Comparison of ENCODE assay signal across 28 cellular contexts in the genomic region with DNA sequence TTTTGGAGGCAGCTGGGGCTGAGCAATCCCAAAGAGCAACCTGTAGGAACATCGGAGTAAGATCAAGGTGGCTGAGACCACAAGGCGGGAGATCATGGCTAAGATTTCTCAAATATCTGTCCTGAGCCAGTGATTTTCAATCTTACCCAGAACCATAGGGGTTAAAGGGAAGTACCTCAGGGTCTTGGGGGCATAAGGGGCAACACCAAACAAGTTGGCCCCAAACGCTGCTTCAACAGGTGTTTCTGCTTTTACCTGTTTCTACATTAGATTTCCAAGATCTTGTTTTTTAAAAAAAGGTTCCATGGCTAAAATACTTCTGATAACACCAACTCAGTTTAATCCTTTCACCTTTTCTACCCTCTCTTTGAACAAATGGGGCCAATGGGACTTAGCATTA. TPM values are rescaled to one million over a fixed set of nuclear protein-coding genes. Genes with fewer than 3 reads are reported as not detected.
DNase-seq lines count a peak whose midpoint lies in the region; ATAC-seq, FAIRE-seq and TF ChIP-seq lines count a peak whose summit lies in the region.
"Had no signal": no experiment of that assay in that cellular context is flagged by ENCODE, and none has a peak within 500 bp of the region (broad histone marks: within the 10 kb centered on the region; RNA-seq: fewer than 3 reads in every experiment).

No MANE protein-coding gene starts in this region.

- H3K4me1 Mint-ChIP-seq in activated naive CD8-positive, alpha-beta T cell treated with anti-CD3 and anti-CD28 coated beads for 36 hours, result peaks cover 26% of the 10 kb centered on the region
- peaks cover 30% of the 10 kb centered on the region for H3K4me1 Mint-ChIP-seq in activated naive CD8-positive, alpha-beta T cell treated with anti-CD3 and anti-CD28 coated beads, Interleukin-2, amount 50 U/mL, for 24 hours
- peaks cover 26% of the 10 kb centered on the region for H3K4me1 Mint-ChIP-seq in neural crest cell

- H3K27me3 ChIP-seq in K562 (ENCODE audit: control insufficient read depth in 2 of 2, insufficient read depth in 2 of 2, low read length in 2 of 2), result no peaks in the 10 kb centered on the region
- H3K27me3 ChIP-seq: BE2C; BLaER1 treated with 17β-estradiol and CSF1 and Interleukin-3, amounts not matched to agents 10 nM and 100 nM had no signal

- no peak for TF ChIP-seq RAD21 in K562 (CRISPR knock-in tag; conservative IDR thresholded peaks at IDR 0.05 in 1 of 2, IDR thresholded peaks at IDR 0.05 in 1 of 2)

- TF ChIP-seq POLR2A in K562 (conservative IDR thresholded peaks at IDR 0.05) (no peak), erythroblast (IDR thresholded peaks at IDR 0.05; ENCODE audit: low read length) (no peak)

- peak overlapping the region; percentile 10 for H3K27ac Mint-ChIP-seq in activated naive CD8-positive, alpha-beta T cell treated with anti-CD3 and anti-CD28 coated beads for 36 hours
- no peak overlapping the region for H3K27ac Mint-ChIP-seq in activated naive CD8-positive, alpha-beta T cell treated with anti-CD3 and anti-CD28 coated beads, Interleukin-2, amount 50 U/mL, for 24 hours
- H3K27ac Mint-ChIP-seq in neural crest cell (ENCODE audit: unreplicated experiment), result no peak overlapping the region

- H3K9me3 ChIP-seq in K562 (replicated peaks; ENCODE audit: control insufficient read depth, insufficient read depth, low read depth, low read length), result no peaks in the 10 kb centered on the region
- H3K9me3 ChIP-seq: A549; BE2C; BLaER1 treated with 17β-estradiol and CSF1 and Interleukin-3, amounts not matched to agents 10 nM and 100 nM had no signal

- CTCF ChIA-PET in K562 (lab: Yijun Ruan, JAX; ENCODE audit: low intra/inter-chr PET ratio), result no interaction called here

- H3K27me3 Mint-ChIP-seq in activated naive CD8-positive, alpha-beta T cell treated with anti-CD3 and anti-CD28 coated beads for 36 hours, result no peaks in the 10 kb centered on the region
- no peaks in the 10 kb centered on the region for H3K27me3 Mint-ChIP-seq in activated naive CD8-positive, alpha-beta T cell treated with anti-CD3 and anti-CD28 coated beads, Interleukin-2, amount 50 U/mL, for 24 hours
- no peaks in the 10 kb centered on the region for H3K27me3 Mint-ChIP-seq in neural crest cell (ENCODE audit: low read depth)
- H3K27me3 Mint-ChIP-seq: CD4-positive, alpha-beta memory T cell had no signal

- DNase-seq in activated naive CD8-positive, alpha-beta T cell treated with anti-CD3 and anti-CD28 coated beads for 36 hours, result no peak
- no peak for DNase-seq in activated naive CD8-positive, alpha-beta T cell treated with anti-CD3 and anti-CD28 coated beads, Interleukin-2, amount 50 U/mL, for 24 hours
- DNase-seq in K562 (ENCODE audit: extremely low read depth in 1 of 4, low spot score in 3 of 4), result no peak
- DNase-seq in neural crest cell (ENCODE audit: low read depth, low spot score), result no peak
- no peak for DNase-seq in erythroblast (lab: John Stamatoyannopoulos, UW)
- DNase-seq in GM19238 (ENCODE audit: insufficient read length, low spot score), result no peak
- DNase-seq in NCI-H345 treated with DMSO at 0.1 percent for 48 hours (lab: John Stamatoyannopoulos, UW; ENCODE audit: unreplicated experiment), result no peak
- DNase-seq: 8988T; ACHN; AML-193; BE2C; Calu3; CD4-positive, alpha-beta memory T cell; COR-L47; DMS53; DMS79 treated with DMSO at 0.1 percent for 48 hours; GF-D8; GM23248; H7; HCEC 1CT had no signal

- no peaks in the 10 kb centered on the region for H3K9me3 Mint-ChIP-seq in activated naive CD8-positive, alpha-beta T cell treated with anti-CD3 and anti-CD28 coated beads for 36 hours
- no peaks in the 10 kb centered on the region for H3K9me3 Mint-ChIP-seq in activated naive CD8-positive, alpha-beta T cell treated with anti-CD3 and anti-CD28 coated beads, Interleukin-2, amount 50 U/mL, for 24 hours
- H3K9me3 Mint-ChIP-seq in neural crest cell, result no peaks in the 10 kb centered on the region
- H3K9me3 Mint-ChIP-seq: CD14-positive monocyte; CD4-positive, alpha-beta memory T cell had no signal

- no TSS peak for BruUV-seq in K562 (replicated peaks; lab: Mats Ljungman, UMichigan)

- no peak overlapping the region for H3K4me3 ChIP-seq in K562
- H3K4me3 ChIP-seq: A549; BLaER1 treated with 17β-estradiol and CSF1 and Interleukin-3, amounts not matched to agents 10 nM and 100 nM; GM23248 had no signal

- 90% methylated on average over 3 of the region's 3 CpGs for whole genome bisulfite sequencing in K562 (ENCODE audit: insufficient coverage, low coverage, missing lambda C conversion rate)

- H3K4me3 Mint-ChIP-seq in activated naive CD8-positive, alpha-beta T cell treated with anti-CD3 and anti-CD28 coated beads for 36 hours, result no peak overlapping the region
- H3K4me3 Mint-ChIP-seq in activated naive CD8-positive, alpha-beta T cell treated with anti-CD3 and anti-CD28 coated beads, Interleukin-2, amount 50 U/mL, for 24 hours, result no peak overlapping the region
- H3K4me3 Mint-ChIP-seq in neural crest cell, result peak overlapping the region; percentile 13
- H3K4me3 Mint-ChIP-seq: CD14-positive monocyte had no signal

- no peak for TF ChIP-seq CTCF in K562 (IDR thresholded peaks at IDR 0.05 in 2 of 3, conservative IDR thresholded peaks at IDR 0.05 in 1 of 3; ENCODE audit: insufficient read depth in 2 of 3, low read depth in 1 of 3, low read length in 3 of 3)
- TF ChIP-seq CTCF in neural crest cell (conservative IDR thresholded peaks at IDR 0.05), result no peak

- peaks cover 70% of the 10 kb centered on the region for H3K36me3 ChIP-seq in K562 (ENCODE audit: control insufficient read depth, insufficient read depth, low read length)

- peaks cover 3% of the 10 kb centered on the region; the same call in 2 of the 3 replicates for H3K79me2 ChIP-seq in K562 (ENCODE audit: control insufficient read depth, insufficient read depth, low read length)

- no peak for FAIRE-seq in K562 (lab: Jason Lieb, UNC)
- FAIRE-seq: A549, GM12891, GM18507, H1 had no signal

- peaks cover 13% of the 10 kb centered on the region for H3K36me3 Mint-ChIP-seq in activated naive CD8-positive, alpha-beta T cell treated with anti-CD3 and anti-CD28 coated beads for 36 hours
- peaks cover 47% of the 10 kb centered on the region for H3K36me3 Mint-ChIP-seq in activated naive CD8-positive, alpha-beta T cell treated with anti-CD3 and anti-CD28 coated beads, Interleukin-2, amount 50 U/mL, for 24 hours (ENCODE audit: low read depth)
- H3K36me3 Mint-ChIP-seq in neural crest cell (ENCODE audit: low read depth), result peaks cover 14% of the 10 kb centered on the region

- no peak overlapping the region; a peak in 1 of 4 replicates for H3K9ac ChIP-seq in K562 (ENCODE audit: insufficient read depth in 1 of 2, low read depth in 2 of 2, low read length in 2 of 2)
- H3K9ac ChIP-seq: BLaER1 treated with 17β-estradiol and CSF1 and Interleukin-3, amounts not matched to agents 10 nM and 100 nM; GM23248 had no signal

- in situ Hi-C loops in K562 (cut with MboI), result no loop called here

- TF ChIP-seq EP300 in K562 (IDR thresholded peaks at IDR 0.05; ENCODE audit: low read length), result no peak

- H3K4me2 ChIP-seq in K562 (ENCODE audit: insufficient read depth, low read length), result no peak overlapping the region
- H3K4me2 ChIP-seq: A549; BLaER1 treated with 17β-estradiol and CSF1 and Interleukin-3, amounts not matched to agents 10 nM and 100 nM had no signal

- intact Hi-C loops in K562 (cut with micrococcal nuclease), result no loop called here

- no peak for ATAC-seq in activated naive CD8-positive, alpha-beta T cell treated with anti-CD3 and anti-CD28 coated beads, Interleukin-2, amount 50 U/mL, for 24 hours
- ATAC-seq in K562, result no peak

- H4K20me1 ChIP-seq in K562 (replicated peaks; ENCODE audit: control insufficient read depth, insufficient read depth, low read length), result peaks cover 4% of the 10 kb centered on the region

- no peak overlapping the region for H2AFZ ChIP-seq in K562 (ENCODE audit: low read depth, low read length)
- H2AFZ ChIP-seq: GM23248 had no signal

- no peaks in the 10 kb centered on the region for H3K9me1 ChIP-seq in K562 (ENCODE audit: control insufficient read depth, insufficient read depth, low read length)

- no peak overlapping the region for H3K27ac ChIP-seq in K562 (ENCODE audit: extremely low read depth, low read depth, low read length)
- H3K27ac ChIP-seq: A549; BLaER1 treated with 17β-estradiol and CSF1 and Interleukin-3, amounts not matched to agents 10 nM and 100 nM; GM23248 had no signal

- POLR2A ChIA-PET in K562 (lab: Yijun Ruan, JAX), result interaction anchor here (0.6 to 1.6 kb wide), 5 partner anchors 9 to 69 kb away, joined by 3 to 6 read pairs (median 3); no protein-coding TSS in a partner anchor

- peaks cover 13 to 22% of the 10 kb centered on the region in 2 experiments; a peak in 4 of 5 replicates for H3K4me1 ChIP-seq in K562 (replicated peaks in 1 of 2; ENCODE audit: control insufficient read depth in 2 of 2, insufficient read depth in 2 of 2, low read length in 2 of 2)
- H3K4me1 ChIP-seq: BE2C had no signal

RNA-seq across cellular contexts. Expression of gene UNC119, which starts 2.6 kb away (rescaled TPM):
- total RNA-seq in activated naive CD8-positive, alpha-beta T cell treated with anti-CD3 and anti-CD28 coated beads for 36 hours, result 10 to 100 TPM; 31.5 to 34.3 TPM
- 28.5 and 62.9 TPM in 2 replicates for total RNA-seq in K562 (2011; cell fraction: chromatin; rRNA removed; ENCODE audit: low replicate concordance)
- 57.0 and 57.2 TPM in 2 replicates for total RNA-seq in K562 (2011; cell fraction: nucleolus; rRNA removed)
- 50.3 and 52.8 TPM in 2 replicates for total RNA-seq in K562 (2011; cell fraction: nucleoplasm; rRNA removed)
- total RNA-seq in K562 (2014; rRNA removed), result 32.0 and 42.0 TPM in 2 replicates
- total RNA-seq in K562 (2014; rRNA removed; fragmentation: Illumina TruSeq; extraction: Trizol), result 7.0 and 8.9 TPM in 2 replicates
- 15.7 and 15.9 TPM in 2 replicates for total RNA-seq in K562 (2015; rRNA removed; fragmentation: Illumina TruSeq; extraction: Trizol)
- total RNA-seq in K562 (2021), result 16.3 and 21.1 TPM in 2 replicates
- polyA plus RNA-seq in K562 (2011; rRNA removed), result 47.7 and 62.5 TPM in 2 replicates
- polyA plus RNA-seq in K562 (2011; cell fraction: cytosol; rRNA removed), result 41.8 and 64.9 TPM in 2 replicates
- 114 and 146 TPM in 2 replicates for polyA plus RNA-seq in K562 (2011; cell fraction: nucleus; rRNA removed)
- polyA plus RNA-seq in K562 (2012), result 12.8 and 25.6 TPM in 2 replicates
- polyA plus RNA-seq in K562 (2014; fragmentation: Illumina TruSeq; extraction: Trizol), result 18.5 and 21.5 TPM in 2 replicates
- polyA plus RNA-seq in K562 (2014; fragmentation: Nextera tagmentation; extraction: Ambion mirVana), result 1 to 10 TPM in 1 of 2 experiments, under 1 TPM in 1; 0.37 to 1.0 TPM
- polyA plus RNA-seq in K562 (2014; rRNA removed), result 29.1 and 29.6 TPM in 2 replicates
- polyA minus RNA-seq in K562 (2011; rRNA and poly(A)+ RNA removed), result 6.9 and 11.3 TPM in 2 replicates
- polyA minus RNA-seq in K562 (2011; cell fraction: cytosol; rRNA and poly(A)+ RNA removed), result 6.6 and 14.3 TPM in 2 replicates
- polyA minus RNA-seq in K562 (2011; cell fraction: nucleus; rRNA and poly(A)+ RNA removed), result 23.4 and 27.1 TPM in 2 replicates
- 59.1 and 63.5 TPM in 2 replicates for total RNA-seq in neural crest cell

RNA-seq across cellular contexts. Expression of gene PIGS, which starts 16.3 kb away (rescaled TPM):
- 10 to 100 TPM; 41.5 to 42.5 TPM for total RNA-seq in activated naive CD8-positive, alpha-beta T cell treated with anti-CD3 and anti-CD28 coated beads for 36 hours
- total RNA-seq in K562 (2011; cell fraction: chromatin; rRNA removed; ENCODE audit: low replicate concordance), result 166 and 297 TPM in 2 replicates
- 236 and 239 TPM in 2 replicates for total RNA-seq in K562 (2011; cell fraction: nucleolus; rRNA removed)
- total RNA-seq in K562 (2011; cell fraction: nucleoplasm; rRNA removed), result 231 and 242 TPM in 2 replicates
- total RNA-seq in K562 (2014; rRNA removed), result 55.1 and 86.9 TPM in 2 replicates
- 52.5 and 57.6 TPM in 2 replicates for total RNA-seq in K562 (2014; rRNA removed; fragmentation: Illumina TruSeq; extraction: Trizol)
- 51.5 and 55.3 TPM in 2 replicates for total RNA-seq in K562 (2015; rRNA removed; fragmentation: Illumina TruSeq; extraction: Trizol)
- total RNA-seq in K562 (2021), result 109 and 114 TPM in 2 replicates
- polyA plus RNA-seq in K562 (2011; rRNA removed), result 64.4 and 76.9 TPM in 2 replicates
- 69.3 and 115 TPM in 2 replicates for polyA plus RNA-seq in K562 (2011; cell fraction: cytosol; rRNA removed)
- 101 and 179 TPM in 2 replicates for polyA plus RNA-seq in K562 (2011; cell fraction: nucleus; rRNA removed)
- 112 and 132 TPM in 2 replicates for polyA plus RNA-seq in K562 (2012)
- 138 TPM in 2 replicates for polyA plus RNA-seq in K562 (2014; fragmentation: Illumina TruSeq; extraction: Trizol)
- 10 to 100 TPM; 47.5 to 55.8 TPM for polyA plus RNA-seq in K562 (2014; fragmentation: Nextera tagmentation; extraction: Ambion mirVana)
- polyA plus RNA-seq in K562 (2014; rRNA removed), result 68.4 and 68.7 TPM in 2 replicates
- polyA minus RNA-seq in K562 (2011; rRNA and poly(A)+ RNA removed), result 29.4 and 51.4 TPM in 2 replicates
- polyA minus RNA-seq in K562 (2011; cell fraction: cytosol; rRNA and poly(A)+ RNA removed), result 27.1 and 48.7 TPM in 2 replicates
- polyA minus RNA-seq in K562 (2011; cell fraction: nucleus; rRNA and poly(A)+ RNA removed), result 32.1 and 40.7 TPM in 2 replicates
- total RNA-seq in neural crest cell, result 63.5 and 71.1 TPM in 2 replicates

RNA-seq across cellular contexts. Expression of gene ALDOC, which starts 21.7 kb away (rescaled TPM):
- 10 to 100 TPM; 85.6 to 85.8 TPM for total RNA-seq in activated naive CD8-positive, alpha-beta T cell treated with anti-CD3 and anti-CD28 coated beads for 36 hours
- total RNA-seq in K562 (2011; cell fraction: chromatin; rRNA removed; ENCODE audit: low replicate concordance), result 193 and 319 TPM in 2 replicates
- total RNA-seq in K562 (2011; cell fraction: nucleolus; rRNA removed), result 209 and 250 TPM in 2 replicates
- total RNA-seq in K562 (2011; cell fraction: nucleoplasm; rRNA removed), result 213 and 242 TPM in 2 replicates
- total RNA-seq in K562 (2014; rRNA removed) (93.5 and 102 TPM in 2 replicates), K562 (2014; rRNA removed; fragmentation: Illumina TruSeq; extraction: Trizol) (52.0 and 64.1 TPM in 2 replicates), K562 (2015; rRNA removed; fragmentation: Illumina TruSeq; extraction: Trizol) (42.8 and 43.2 TPM in 2 replicates), K562 (2021) (69.8 and 74.2 TPM in 2 replicates), neural crest cell (16.1 and 22.2 TPM in 2 replicates)
- polyA plus RNA-seq in K562 (2011; rRNA removed) (263 and 354 TPM in 2 replicates), K562 (2014; fragmentation: Illumina TruSeq; extraction: Trizol) (110 and 122 TPM in 2 replicates), K562 (2014; fragmentation: Nextera tagmentation; extraction: Ambion mirVana) (100 to 1,000 TPM in 1 of 2 experiments, 10 to 100 TPM in 1; 93.5 to 124 TPM), K562 (2014; rRNA removed) (99.2 and 113 TPM in 2 replicates)
- 404 and 465 TPM in 2 replicates for polyA plus RNA-seq in K562 (2011; cell fraction: cytosol; rRNA removed)
- 420 and 425 TPM in 2 replicates for polyA plus RNA-seq in K562 (2011; cell fraction: nucleus; rRNA removed)
- 119 and 134 TPM in 2 replicates for polyA plus RNA-seq in K562 (2012)
- 264 and 310 TPM in 2 replicates for polyA minus RNA-seq in K562 (2011; rRNA and poly(A)+ RNA removed)
- polyA minus RNA-seq in K562 (2011; cell fraction: cytosol; rRNA and poly(A)+ RNA removed), result 143 and 155 TPM in 2 replicates
- polyA minus RNA-seq in K562 (2011; cell fraction: nucleus; rRNA and poly(A)+ RNA removed), result 82.8 and 138 TPM in 2 replicates

RNA-seq across cellular contexts. Expression of gene SPAG5, which starts 43.8 kb away (rescaled TPM):
- 100 to 1,000 TPM; 111 to 122 TPM for total RNA-seq in activated naive CD8-positive, alpha-beta T cell treated with anti-CD3 and anti-CD28 coated beads for 36 hours
- 517 and 585 TPM in 2 replicates for total RNA-seq in K562 (2011; cell fraction: chromatin; rRNA removed; ENCODE audit: low replicate concordance)
- total RNA-seq in K562 (2011; cell fraction: nucleolus; rRNA removed), result 336 and 355 TPM in 2 replicates
- 269 and 327 TPM in 2 replicates for total RNA-seq in K562 (2011; cell fraction: nucleoplasm; rRNA removed)
- total RNA-seq in K562 (2014; rRNA removed) (124 and 144 TPM in 2 replicates), K562 (2014; rRNA removed; fragmentation: Illumina TruSeq; extraction: Trizol) (149 and 151 TPM in 2 replicates), K562 (2015; rRNA removed; fragmentation: Illumina TruSeq; extraction: Trizol) (151 and 156 TPM in 2 replicates), K562 (2021) (134 and 143 TPM in 2 replicates), neural crest cell (147 and 151 TPM in 2 replicates)
- polyA plus RNA-seq in K562 (2011; rRNA removed) (192 and 229 TPM in 2 replicates), K562 (2014; fragmentation: Illumina TruSeq; extraction: Trizol) (133 and 140 TPM in 2 replicates), K562 (2014; fragmentation: Nextera tagmentation; extraction: Ambion mirVana) (100 to 1,000 TPM in 1 of 2 experiments, 10 to 100 TPM in 1; 94.4 to 286 TPM), K562 (2014; rRNA removed) (143 and 157 TPM in 2 replicates)
- 91.5 and 98.4 TPM in 2 replicates for polyA plus RNA-seq in K562 (2011; cell fraction: cytosol; rRNA removed)
- 797 and 863 TPM in 2 replicates for polyA plus RNA-seq in K562 (2011; cell fraction: nucleus; rRNA removed)
- polyA plus RNA-seq in K562 (2012), result 120 and 153 TPM in 2 replicates
- polyA minus RNA-seq in K562 (2011; rRNA and poly(A)+ RNA removed), result 178 and 188 TPM in 2 replicates
- 74.0 and 98.5 TPM in 2 replicates for polyA minus RNA-seq in K562 (2011; cell fraction: cytosol; rRNA and poly(A)+ RNA removed)
- 244 and 330 TPM in 2 replicates for polyA minus RNA-seq in K562 (2011; cell fraction: nucleus; rRNA and poly(A)+ RNA removed)
- polyA plus RNA-seq: CD14-positive monocyte had no signal

RNA-seq across cellular contexts. Expression of gene FOXN1, which starts 48.9 kb away (rescaled TPM):
- not detected for total RNA-seq in activated naive CD8-positive, alpha-beta T cell treated with anti-CD3 and anti-CD28 coated beads for 36 hours
- total RNA-seq in K562 (2011; cell fraction: chromatin; rRNA removed; ENCODE audit: low replicate concordance), result not detected in 2 replicates
- not detected in 2 replicates for total RNA-seq in K562 (2011; cell fraction: nucleolus; rRNA removed)
- total RNA-seq in K562 (2011; cell fraction: nucleoplasm; rRNA removed), result not detected in 2 replicates
- total RNA-seq in K562 (2014; rRNA removed) (not detected in 2 replicates), K562 (2014; rRNA removed; fragmentation: Illumina TruSeq; extraction: Trizol) (not detected in 2 replicates), K562 (2015; rRNA removed; fragmentation: Illumina TruSeq; extraction: Trizol) (not detected in 2 replicates), K562 (2021) (not detected in 2 replicates), neural crest cell (not detected in 2 replicates)
- polyA plus RNA-seq in K562 (2011; rRNA removed) (not detected in 2 replicates), K562 (2014; fragmentation: Illumina TruSeq; extraction: Trizol) (not detected in 2 replicates), K562 (2014; fragmentation: Nextera tagmentation; extraction: Ambion mirVana) (not detected), K562 (2014; rRNA removed) (not detected in 2 replicates)
- not detected in 2 replicates for polyA plus RNA-seq in K562 (2011; cell fraction: cytosol; rRNA removed)
- polyA plus RNA-seq in K562 (2011; cell fraction: nucleus; rRNA removed), result not detected in 2 replicates
- polyA plus RNA-seq in K562 (2012), result not detected in 2 replicates
- polyA minus RNA-seq in K562 (2011; rRNA and poly(A)+ RNA removed), result not detected in 2 replicates
- not detected in 2 replicates for polyA minus RNA-seq in K562 (2011; cell fraction: cytosol; rRNA and poly(A)+ RNA removed)
- polyA minus RNA-seq in K562 (2011; cell fraction: nucleus; rRNA and poly(A)+ RNA removed), result not detected in 2 replicates
- total RNA-seq: Calu3; CD4-positive, alpha-beta memory T cell; Daoy; G401; GM23248; H1; H7 had no signal
- polyA plus RNA-seq: A549; CD14-positive monocyte; CD4-positive, alpha-beta memory T cell; GM23248; H1 had no signal
